ENCODE assay signal across 18 cellular contexts in genomic region chr19:49950590-49950948, GRCh38. TPM values are rescaled to one million over a fixed set of nuclear protein-coding genes. Genes with fewer than 3 reads are reported as not detected.
DNase-seq lines count a peak whose midpoint lies in the region; ATAC-seq, FAIRE-seq and TF ChIP-seq lines count a peak whose summit lies in the region.
"Had no signal": no experiment of that assay in that cellular context is flagged by ENCODE, and none has a peak within 500 bp of the region (broad histone marks: within the 10 kb centered on the region; RNA-seq: fewer than 3 reads in every experiment).

No MANE protein-coding gene starts in this region.

- no peaks in the 10 kb centered on the region for H3K36me3 ChIP-seq in HEK293 (ENCODE audit: control insufficient read depth in 2 of 2, insufficient read depth in 1 of 2, low read length in 2 of 2)
- H3K36me3 ChIP-seq in K562 (ENCODE audit: control insufficient read depth, insufficient read depth, low read length): no peaks in the 10 kb centered on the region
- H3K36me3 ChIP-seq in aorta (ENCODE audit: control insufficient read depth in 1 of 2, insufficient read depth in 2 of 2, low read length in 1 of 2): no peaks in the 10 kb centered on the region
- H3K36me3 ChIP-seq: BE2C had no signal

- POLR2A ChIA-PET in HEK293 (lab: Yijun Ruan, JAX) (no interaction called here), K562 (lab: Yijun Ruan, JAX) (interaction anchor here (0.9 kb wide), 1 partner anchor 22 kb away, joined by 3 read pairs; the partner anchor contains the start of genes ATF5 and NUP62)

- DNase-seq in K562 (ENCODE audit: extremely low read depth in 1 of 4, low spot score in 3 of 4): no peak
- DNase-seq in nephron progenitor cell: no peak
- peak; percentile 10 to 26 for DNase-seq in aorta
- DNase-seq in activated CD4-positive, alpha-beta T cell treated with anti-CD3 and anti-CD28 coated beads, Interleukin-2, amount 50 U/mL, for 1 hour: no peak
- no peak for DNase-seq in progenitor cell of endocrine pancreas (ENCODE audit: low spot score, unreplicated experiment)
- DNase-seq: BE2C; CD8-positive, alpha-beta T cell; COR-L47; DND-41; GDM1; GOT3; H9 had no signal

- 18% methylated on average over 5 of the region's 5 CpGs for WGBS in K562 (ENCODE audit: insufficient coverage, low coverage, missing lambda C conversion rate)
- WGBS in aorta, 2 donors: 90 to 96% methylated on average over 5 of the region's 5 CpGs

- no peak for ATAC-seq in K562
- no peak for ATAC-seq in aorta (ENCODE audit: low FRiP score)
- ATAC-seq: A549; CD8-positive, alpha-beta T cell had no signal

- H3K27ac ChIP-seq in HEK293 (ENCODE audit: extremely low read depth, low read depth, low read length): no peak overlapping the region
- no peak overlapping the region for H3K27ac ChIP-seq in K562 (ENCODE audit: extremely low read depth, low read depth, low read length)
- H3K27ac ChIP-seq in aorta (ENCODE audit: low read depth in 1 of 2, low read length in 2 of 2): no peak overlapping the region
- H3K27ac ChIP-seq: A549 had no signal

- H3K4me1 ChIP-seq in HEK293 (ENCODE audit: control insufficient read depth, insufficient read depth, low read length) (0 out of 2 replicates have a peak, but pooled peaks cover 4% of the 10 kb centered on the region), K562 (replicated peaks in 1 of 2; ENCODE audit: control insufficient read depth in 2 of 2, insufficient read depth in 2 of 2, low read length in 2 of 2) (peaks cover 18% of the 10 kb centered on the region in 2 experiments; a peak in 4 of 5 replicates), aorta (ENCODE audit: control insufficient read depth in 1 of 2, insufficient read depth in 2 of 2, low read length in 2 of 2) (peaks cover 2 to 4% of the 10 kb centered on the region in 2 donors)
- H3K4me1 ChIP-seq: A549, BE2C had no signal

- no peak for TF ChIP-seq EP300 in K562 (IDR thresholded peaks at IDR 0.05; ENCODE audit: low read length)

- no peak overlapping the region for H2AFZ ChIP-seq in K562 (ENCODE audit: low read depth, low read length)

- in situ Hi-C loops in K562 (cut with MboI): no loop called here

- H3K4me3 Mint-ChIP-seq in nephron progenitor cell: no peak overlapping the region
- H3K4me3 Mint-ChIP-seq in progenitor cell of endocrine pancreas (ENCODE audit: low read depth): no peak overlapping the region
- H3K4me3 Mint-ChIP-seq: CD8-positive, alpha-beta T cell; H9 had no signal

- peaks cover 10% of the 10 kb centered on the region for H3K27me3 Mint-ChIP-seq in nephron progenitor cell (ENCODE audit: low read depth, poor library complexity)
- H3K27me3 Mint-ChIP-seq in progenitor cell of endocrine pancreas: no peaks in the 10 kb centered on the region

- H3K27ac Mint-ChIP-seq in nephron progenitor cell (peak overlapping the region; percentile 29), progenitor cell of endocrine pancreas (no peak overlapping the region)
- H3K27ac Mint-ChIP-seq: CD8-positive, alpha-beta T cell; H9 had no signal

- H3K9ac ChIP-seq in K562 (ENCODE audit: insufficient read depth in 1 of 2, low read depth in 2 of 2, low read length in 2 of 2): no peak overlapping the region

- H3K9me3 Mint-ChIP-seq in nephron progenitor cell: peaks cover 3% of the 10 kb centered on the region
- H3K9me3 Mint-ChIP-seq in progenitor cell of endocrine pancreas (ENCODE audit: low read depth): no peaks in the 10 kb centered on the region
- H3K9me3 Mint-ChIP-seq: CD8-positive, alpha-beta T cell; H9 had no signal

- H3K9me3 ChIP-seq in HEK293 (ENCODE audit: control insufficient read depth, insufficient read depth, low read depth, low read length) (no peaks in the 10 kb centered on the region), K562 (replicated peaks; ENCODE audit: control insufficient read depth, insufficient read depth, low read depth, low read length) (no peaks in the 10 kb centered on the region), aorta (ENCODE audit: control insufficient read depth, low read length) (no peaks in the 10 kb centered on the region)
- H3K9me3 ChIP-seq: A549, BE2C had no signal

- no TSS peak for BruUV-seq in K562 (replicated peaks; lab: Mats Ljungman, UMichigan)

- CTCF ChIA-PET in HEK293 (lab: Yijun Ruan, JAX): interaction anchor here (0.6 to 11.4 kb wide), 5 partner anchors 11 to 1251 kb away, joined by 3 to 100 read pairs (median 4); no protein-coding TSS in a partner anchor
- CTCF ChIA-PET in K562 (lab: Yijun Ruan, JAX; ENCODE audit: low intra/inter-chr PET ratio): no interaction called here

- peaks cover 3 to 4% of the 10 kb centered on the region in 2 experiments; a peak in 3 of 5 replicates for H3K27me3 ChIP-seq in K562 (ENCODE audit: control insufficient read depth in 2 of 2, insufficient read depth in 2 of 2, low read length in 2 of 2)
- H3K27me3 ChIP-seq in aorta (ENCODE audit: control insufficient read depth in 1 of 2, insufficient read depth in 2 of 2, low read length in 1 of 2): no peaks in the 10 kb centered on the region
- H3K27me3 ChIP-seq: BE2C had no signal

- H3K4me2 ChIP-seq in K562 (ENCODE audit: insufficient read depth, low read length): no peak overlapping the region
- H3K4me2 ChIP-seq: A549 had no signal

- no peak for TF ChIP-seq POLR2A in K562 (conservative IDR thresholded peaks at IDR 0.05)

- H3K36me3 Mint-ChIP-seq in nephron progenitor cell (ENCODE audit: low read depth) (no peaks in the 10 kb centered on the region), progenitor cell of endocrine pancreas (ENCODE audit: insufficient read depth) (no peaks in the 10 kb centered on the region)
- H3K36me3 Mint-ChIP-seq: CD14-positive monocyte; CD8-positive, alpha-beta T cell had no signal

- H4K20me1 ChIP-seq in K562 (replicated peaks; ENCODE audit: control insufficient read depth, insufficient read depth, low read length): no peaks in the 10 kb centered on the region

- H3K4me3 ChIP-seq in HEK293 (ENCODE audit: low read depth, low read length) (no peak overlapping the region), K562 (no peak overlapping the region), aorta (ENCODE audit: low read length in 2 of 2) (no peak overlapping the region)
- H3K4me3 ChIP-seq: A549 had no signal

- H3K9me1 ChIP-seq in K562 (ENCODE audit: control insufficient read depth, insufficient read depth, low read length): no peaks in the 10 kb centered on the region

- no peaks in the 10 kb centered on the region for H3K79me2 ChIP-seq in K562 (ENCODE audit: control insufficient read depth, insufficient read depth, low read length)

- TF ChIP-seq CTCF in HEK293 (tag by site-specific recombination; IDR thresholded peaks at IDR 0.05) (no peak), K562 (IDR thresholded peaks at IDR 0.05 in 2 of 3, conservative IDR thresholded peaks at IDR 0.05 in 1 of 3; ENCODE audit: insufficient read depth in 2 of 3, low read depth in 1 of 3, low read length in 3 of 3) (no peak), nephron progenitor cell (IDR thresholded peaks at IDR 0.05) (no peak), progenitor cell of endocrine pancreas (IDR thresholded peaks at IDR 0.05; ENCODE audit: unreplicated experiment) (no peak)

- H3K4me1 Mint-ChIP-seq in nephron progenitor cell: peaks cover 65% of the 10 kb centered on the region
- H3K4me1 Mint-ChIP-seq in progenitor cell of endocrine pancreas (ENCODE audit: low read depth): peaks cover 20% of the 10 kb centered on the region

- intact Hi-C loops in K562 (cut with micrococcal nuclease): no loop called here
- intact Hi-C loops in aorta (cut with DNase I): loop anchor here in 1 of 2 donors (10.0 kb wide), 1 partner anchor 184 kb away; no protein-coding TSS in a partner anchor

- no peak for TF ChIP-seq RAD21 in K562 (CRISPR knock-in tag; conservative IDR thresholded peaks at IDR 0.05 in 1 of 2, IDR thresholded peaks at IDR 0.05 in 1 of 2)

- FAIRE-seq in K562 (lab: Jason Lieb, UNC): no peak
- FAIRE-seq: A549, GM12892 had no signal

RNA-seq across cellular contexts. Expression of gene SIGLEC11, which starts 10.4 kb away (rescaled TPM):
- total RNA-seq in K562 (2011; cell fraction: chromatin; rRNA removed; ENCODE audit: low replicate concordance): not detected in 2 replicates
- total RNA-seq in K562 (2011; cell fraction: nucleolus; rRNA removed): not detected in 2 replicates
- total RNA-seq in K562 (2011; cell fraction: nucleoplasm; rRNA removed): not detected in 2 replicates
- total RNA-seq in K562 (2014; rRNA removed) (not detected in 2 replicates), K562 (2014; rRNA removed; fragmentation: Illumina TruSeq; extraction: Trizol) (not detected in 2 replicates), K562 (2015; rRNA removed; fragmentation: Illumina TruSeq; extraction: Trizol) (not detected in 2 replicates), K562 (2021) (not detected in 2 replicates), aorta (1 to 10 TPM; 1.8 to 3.1 TPM), progenitor cell of endocrine pancreas (not detected in 2 replicates)
- polyA plus RNA-seq in K562 (2011; rRNA removed) (not detected in 2 replicates), K562 (2014; fragmentation: Illumina TruSeq; extraction: Trizol) (not detected in 2 replicates), K562 (2014; fragmentation: Nextera tagmentation; extraction: Ambion mirVana) (not detected), K562 (2014; rRNA removed) (not detected in 2 replicates), aorta (1 to 10 TPM in 1 of 2 donors, under 1 TPM in 1; 0.82 to 1.4 TPM)
- polyA plus RNA-seq in K562 (2011; cell fraction: cytosol; rRNA removed): not detected in 2 replicates
- 0.04 TPM in 1 of 2 replicates, not detected in the other for polyA plus RNA-seq in K562 (2011; cell fraction: nucleus; rRNA removed)
- polyA plus RNA-seq in K562 (2012): not detected in 2 replicates
- polyA minus RNA-seq in K562 (2011; rRNA and poly(A)+ RNA removed): not detected in 2 replicates
- polyA minus RNA-seq in K562 (2011; cell fraction: cytosol; rRNA and poly(A)+ RNA removed): not detected in 2 replicates
- not detected in 2 replicates for polyA minus RNA-seq in K562 (2011; cell fraction: nucleus; rRNA and poly(A)+ RNA removed)
- total RNA-seq: CD8-positive, alpha-beta T cell; H9; HT-29 had no signal
- polyA plus RNA-seq: A549, AG04450 had no signal

RNA-seq across cellular contexts. Expression of gene NUP62, which starts 21.3 kb away (rescaled TPM):
- 61.1 and 124 TPM in 2 replicates for total RNA-seq in K562 (2011; cell fraction: chromatin; rRNA removed; ENCODE audit: low replicate concordance)
- 57.5 and 59.2 TPM in 2 replicates for total RNA-seq in K562 (2011; cell fraction: nucleolus; rRNA removed)
- total RNA-seq in K562 (2011; cell fraction: nucleoplasm; rRNA removed): 77.8 and 90.7 TPM in 2 replicates
- total RNA-seq in K562 (2014; rRNA removed) (78.5 and 101 TPM in 2 replicates), K562 (2014; rRNA removed; fragmentation: Illumina TruSeq; extraction: Trizol) (49.1 and 51.3 TPM in 2 replicates), K562 (2015; rRNA removed; fragmentation: Illumina TruSeq; extraction: Trizol) (68.0 and 70.2 TPM in 2 replicates), K562 (2021) (109 and 118 TPM in 2 replicates), aorta (10 to 100 TPM; 27.7 to 39.8 TPM), progenitor cell of endocrine pancreas (80.8 and 85.9 TPM in 2 replicates)
- polyA plus RNA-seq in K562 (2011; rRNA removed) (20.8 and 27.4 TPM in 2 replicates), K562 (2014; fragmentation: Illumina TruSeq; extraction: Trizol) (89.2 and 102 TPM in 2 replicates), K562 (2014; fragmentation: Nextera tagmentation; extraction: Ambion mirVana) (10 to 100 TPM; 16.9 to 20.7 TPM), K562 (2014; rRNA removed) (66.0 and 71.8 TPM in 2 replicates), aorta (10 to 100 TPM; 13.3 to 17.3 TPM)
- polyA plus RNA-seq in K562 (2011; cell fraction: cytosol; rRNA removed): 24.2 and 45.3 TPM in 2 replicates
- polyA plus RNA-seq in K562 (2011; cell fraction: nucleus; rRNA removed): 21.8 and 35.3 TPM in 2 replicates
- polyA plus RNA-seq in K562 (2012): 51.8 and 87.1 TPM in 2 replicates
- polyA minus RNA-seq in K562 (2011; rRNA and poly(A)+ RNA removed): 14.2 and 15.0 TPM in 2 replicates
- polyA minus RNA-seq in K562 (2011; cell fraction: cytosol; rRNA and poly(A)+ RNA removed): 25.2 and 30.2 TPM in 2 replicates
- polyA minus RNA-seq in K562 (2011; cell fraction: nucleus; rRNA and poly(A)+ RNA removed): 12.9 and 13.6 TPM in 2 replicates

RNA-seq across cellular contexts. Expression of gene ATF5, which starts 21.6 kb away (rescaled TPM):
- total RNA-seq in K562 (2011; cell fraction: chromatin; rRNA removed; ENCODE audit: low replicate concordance): 9.2 and 9.5 TPM in 2 replicates
- 5.7 and 9.2 TPM in 2 replicates for total RNA-seq in K562 (2011; cell fraction: nucleolus; rRNA removed)
- 10.9 and 12.4 TPM in 2 replicates for total RNA-seq in K562 (2011; cell fraction: nucleoplasm; rRNA removed)
- total RNA-seq in K562 (2014; rRNA removed): 20.5 and 21.7 TPM in 2 replicates
- 10.8 and 11.1 TPM in 2 replicates for total RNA-seq in K562 (2014; rRNA removed; fragmentation: Illumina TruSeq; extraction: Trizol)
- 11.1 and 13.0 TPM in 2 replicates for total RNA-seq in K562 (2015; rRNA removed; fragmentation: Illumina TruSeq; extraction: Trizol)
- 52.4 and 57.6 TPM in 2 replicates for total RNA-seq in K562 (2021)
- 3.0 and 5.9 TPM in 2 replicates for polyA plus RNA-seq in K562 (2011; rRNA removed)
- 4.5 and 8.9 TPM in 2 replicates for polyA plus RNA-seq in K562 (2011; cell fraction: cytosol; rRNA removed)
- 6.4 and 6.8 TPM in 2 replicates for polyA plus RNA-seq in K562 (2011; cell fraction: nucleus; rRNA removed)
- polyA plus RNA-seq in K562 (2012): 38.4 and 739 TPM in 2 replicates
- 30.7 and 53.3 TPM in 2 replicates for polyA plus RNA-seq in K562 (2014; fragmentation: Illumina TruSeq; extraction: Trizol)
- 1 to 10 TPM; 3.8 to 5.2 TPM for polyA plus RNA-seq in K562 (2014; fragmentation: Nextera tagmentation; extraction: Ambion mirVana)
- polyA plus RNA-seq in K562 (2014; rRNA removed): 39.6 and 42.8 TPM in 2 replicates
- polyA minus RNA-seq in K562 (2011; rRNA and poly(A)+ RNA removed): 0.74 and 1.9 TPM in 2 replicates
- 2.4 and 4.5 TPM in 2 replicates for polyA minus RNA-seq in K562 (2011; cell fraction: cytosol; rRNA and poly(A)+ RNA removed)
- polyA minus RNA-seq in K562 (2011; cell fraction: nucleus; rRNA and poly(A)+ RNA removed): 0.54 and 0.89 TPM in 2 replicates
- total RNA-seq in aorta: 10 to 100 TPM; 13.8 to 43.3 TPM
- polyA plus RNA-seq in aorta: 10 to 100 TPM; 11.6 to 24.0 TPM
- 14.5 and 15.9 TPM in 2 replicates for total RNA-seq in progenitor cell of endocrine pancreas

RNA-seq across cellular contexts. Expression of gene IL4I1, which starts 53.9 kb away (rescaled TPM):
- total RNA-seq in K562 (2011; cell fraction: chromatin; rRNA removed; ENCODE audit: low replicate concordance): 0.93 TPM in 1 of 2 replicates, not detected in the other
- total RNA-seq in K562 (2011; cell fraction: nucleolus; rRNA removed): 1.8 TPM in 2 replicates
- 0.37 and 0.46 TPM in 2 replicates for total RNA-seq in K562 (2011; cell fraction: nucleoplasm; rRNA removed)
- 0.90 and 0.95 TPM in 2 replicates for total RNA-seq in K562 (2014; rRNA removed)
- 0.33 TPM in 1 of 2 replicates, not detected in the other for total RNA-seq in K562 (2014; rRNA removed; fragmentation: Illumina TruSeq; extraction: Trizol)
- total RNA-seq in K562 (2015; rRNA removed; fragmentation: Illumina TruSeq; extraction: Trizol): 0.19 and 0.43 TPM in 2 replicates
- total RNA-seq in K562 (2021): 0.55 and 0.76 TPM in 2 replicates
- 0.06 and 0.31 TPM in 2 replicates for polyA plus RNA-seq in K562 (2011; rRNA removed)
- 0.04 and 0.36 TPM in 2 replicates for polyA plus RNA-seq in K562 (2011; cell fraction: cytosol; rRNA removed)
- polyA plus RNA-seq in K562 (2011; cell fraction: nucleus; rRNA removed): 0.24 and 0.27 TPM in 2 replicates
- polyA plus RNA-seq in K562 (2012): 0.50 and 0.56 TPM in 2 replicates
- polyA plus RNA-seq in K562 (2014; fragmentation: Illumina TruSeq; extraction: Trizol): 0.15 TPM in 1 of 2 replicates, not detected in the other
- polyA plus RNA-seq in K562 (2014; fragmentation: Nextera tagmentation; extraction: Ambion mirVana): under 1 TPM in 1 of 2 experiments, not detected in 1; 0.13 TPM
- polyA plus RNA-seq in K562 (2014; rRNA removed): 0.09 and 0.44 TPM in 2 replicates
- polyA minus RNA-seq in K562 (2011; rRNA and poly(A)+ RNA removed): 0.11 TPM in 1 of 2 replicates, not detected in the other
- 0.67 and 0.73 TPM in 2 replicates for polyA minus RNA-seq in K562 (2011; cell fraction: cytosol; rRNA and poly(A)+ RNA removed)
- 0.67 and 0.81 TPM in 2 replicates for polyA minus RNA-seq in K562 (2011; cell fraction: nucleus; rRNA and poly(A)+ RNA removed)
- total RNA-seq in aorta: 1 to 10 TPM in 1 of 2 donors, under 1 TPM in 1; 0.84 to 7.2 TPM
- under 1 TPM in 1 of 2 donors, not detected in 1; 0.50 TPM for polyA plus RNA-seq in aorta
- 0.24 and 0.40 TPM in 2 replicates for total RNA-seq in progenitor cell of endocrine pancreas

Comparison
In these comparisons a context has a peak if more than half of its experiments do, and no peak if none do; other contexts are left out.
1. DNase-seq: peak in aorta (2 of 2); none in K562 (0 of 4), nephron progenitor cell (single experiment), activated CD4-positive, alpha-beta T cell treated with anti-CD3 and anti-CD28 coated beads, Interleukin-2, amount 50 U/mL, for 1 hour (single experiment) and progenitor cell of endocrine pancreas (single experiment).